In the genomic region with DNA sequence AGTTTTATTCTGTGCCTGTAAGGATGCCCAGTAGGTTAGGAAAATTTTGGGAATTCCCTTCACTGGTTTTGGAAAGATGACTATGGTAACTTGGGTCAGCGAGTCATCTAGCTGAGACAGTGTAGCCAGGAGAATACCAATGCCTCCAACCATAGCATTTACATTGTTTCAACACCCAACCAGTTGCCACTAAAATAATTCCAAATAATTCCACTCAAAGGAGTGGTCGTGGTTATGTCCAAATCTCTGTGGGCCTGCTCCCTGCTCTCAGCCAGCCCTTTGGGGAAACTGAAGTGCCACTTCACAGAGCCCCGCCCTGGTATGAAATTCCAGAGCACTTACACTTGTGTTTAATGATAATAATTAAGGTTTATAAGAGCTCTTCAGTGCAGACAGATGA, we compare ENCODE assay signal across 21 cellular contexts.
DNase-seq lines count a peak whose midpoint lies in the region; ATAC-seq and TF ChIP-seq lines count a peak whose summit lies in the region.
"Had no signal": no experiment of that assay in that cellular context is flagged by ENCODE, and none has a peak within 500 bp of the region (broad histone marks: within the 10 kb centered on the region; RNA-seq: fewer than 3 reads in every experiment).

No MANE protein-coding gene starts in this region.

- intact Hi-C loops in Panc1 (cut with micrococcal nuclease; ENCODE audit: unreplicated experiment) = no loop called here

- CTCF ChIA-PET in Panc1 (lab: Charles Lee) = no interaction called here
- CTCF ChIA-PET in activated CD4-positive, alpha-beta T cell treated with anti-CD3 and anti-CD28 coated beads, Interleukin-2, amount 10 ng/mL, durations not matched to agents 7 days and 5 days (lab: Charles Lee) = no interaction called here

- in situ Hi-C loops in Panc1 (cut with HindIII; ENCODE audit: low pct_unique_long_range_greater_than_20kb, low sequenced_read_pairs) = no loop called here

- no peaks in the 10 kb centered on the region for H3K36me3 Mint-ChIP-seq in activated CD4-positive, alpha-beta T cell treated with anti-CD3 and anti-CD28 coated beads, Interleukin-2, amount 10 ng/mL, durations not matched to agents 7 days and 5 days (ENCODE audit: low read depth)
- no peaks in the 10 kb centered on the region for H3K36me3 Mint-ChIP-seq in endothelial cell (ENCODE audit: low read depth, unreplicated experiment)
- H3K36me3 Mint-ChIP-seq: IgD-negative memory B cell; stimulated activated memory B cell treated with anti-CD40 and anti-IgM and Interleukin-4, amounts not matched to agents 10 μg/mL and 1 μg/mL and 100 μg/mL, for 72 hours had no signal

- peaks cover 6% of the 10 kb centered on the region for H3K27me3 Mint-ChIP-seq in activated CD4-positive, alpha-beta T cell treated with anti-CD3 and anti-CD28 coated beads, Interleukin-2, amount 10 ng/mL, durations not matched to agents 7 days and 5 days
- no peaks in the 10 kb centered on the region for H3K27me3 Mint-ChIP-seq in endothelial cell (ENCODE audit: unreplicated experiment)
- H3K27me3 Mint-ChIP-seq: dendritic cell treated with granulocyte-macrophage colony-stimulating factor and Interleukin-4, amounts not matched to agents 40 ng/mL and 50 ng/mL, for 4 days; stimulated activated memory B cell treated with anti-CD40 and anti-IgM and Interleukin-4, amounts not matched to agents 10 μg/mL and 1 μg/mL and 100 μg/mL, for 72 hours had no signal

- H3K4me1 ChIP-seq in Panc1 (ENCODE audit: control insufficient read depth, insufficient read depth, low read length) (no peaks in the 10 kb centered on the region), foreskin keratinocyte (peaks cover 5% of the 10 kb centered on the region)
- H3K4me1 ChIP-seq: body of pancreas, heart left ventricle, Peyer's patch, tibial artery had no signal

- H3K4me3 Mint-ChIP-seq in activated CD4-positive, alpha-beta T cell treated with anti-CD3 and anti-CD28 coated beads, Interleukin-2, amount 10 ng/mL, durations not matched to agents 7 days and 5 days = no peak overlapping the region
- no peak overlapping the region for H3K4me3 Mint-ChIP-seq in endothelial cell (ENCODE audit: unreplicated experiment)
- H3K4me3 Mint-ChIP-seq: CD4-positive, alpha-beta T cell; dendritic cell treated with granulocyte-macrophage colony-stimulating factor and Interleukin-4, amounts not matched to agents 40 ng/mL and 50 ng/mL, for 4 days; IgD-negative memory B cell; mesothelial cell of epicardium; stimulated activated memory B cell treated with anti-CD40 and anti-IgM and Interleukin-4, amounts not matched to agents 10 μg/mL and 1 μg/mL and 100 μg/mL, for 72 hours had no signal

- no peak overlapping the region for H3K4me3 ChIP-seq in Panc1 (ENCODE audit: low read depth in 2 of 2, low read length in 2 of 2)
- H3K4me3 ChIP-seq: body of pancreas, heart left ventricle, Peyer's patch, tibial artery had no signal

- no peaks in the 10 kb centered on the region for H3K36me3 ChIP-seq in Panc1 (ENCODE audit: control insufficient read depth, insufficient read depth, low read length)
- H3K36me3 ChIP-seq: heart left ventricle, Peyer's patch, tibial artery had no signal

- no peaks in the 10 kb centered on the region for H3K27me3 ChIP-seq in Panc1 (ENCODE audit: control insufficient read depth, insufficient read depth, low read length)
- H3K27me3 ChIP-seq in foreskin keratinocyte = no peaks in the 10 kb centered on the region
- H3K27me3 ChIP-seq: body of pancreas, heart left ventricle, Peyer's patch, tibial artery had no signal

- ATAC-seq in Panc1 (no peak), foreskin keratinocyte (peak; percentile 70), HG02981 (IDR thresholded peaks at IDR 0.05; ENCODE audit: unreplicated experiment) (no peak), HG03457 (IDR thresholded peaks at IDR 0.05; ENCODE audit: unreplicated experiment) (no peak)
- ATAC-seq: body of pancreas; heart left ventricle; stimulated activated memory B cell treated with anti-CD40 and anti-IgM and Interleukin-4, amounts not matched to agents 10 μg/mL and 1 μg/mL and 100 μg/mL, for 72 hours had no signal

- no TSS peak for BruUV-seq in Panc1 (replicated peaks; lab: Mats Ljungman, UMichigan)

- DNase-seq in NCI-H748 (lab: John Stamatoyannopoulos, UW; ENCODE audit: unreplicated experiment) (peak; percentile 34), NCI-H748 treated with DMSO at 0.1 percent for 48 hours (lab: John Stamatoyannopoulos, UW) (no peak), Panc1 (ENCODE audit: low read depth, low spot score) (no peak), foreskin keratinocyte (peak; percentile 35 to 53), endothelial cell (ENCODE audit: low spot score) (no peak)
- DNase-seq in activated CD4-positive, alpha-beta T cell treated with anti-CD3 and anti-CD28 coated beads, Interleukin-2, amount 10 ng/mL, durations not matched to agents 7 days and 5 days = no peak
- DNase-seq: activated naive CD4-positive, alpha-beta T cell treated with Interleukin-2 at 50 U/mL for 16 hours; body of pancreas; CD4-positive, alpha-beta T cell; DND-41; heart left ventricle; kidney; NCI-H2107; Peyer's patch; tibial artery had no signal

- H3K4me1 Mint-ChIP-seq in activated CD4-positive, alpha-beta T cell treated with anti-CD3 and anti-CD28 coated beads, Interleukin-2, amount 10 ng/mL, durations not matched to agents 7 days and 5 days = no peaks in the 10 kb centered on the region
- H3K4me1 Mint-ChIP-seq in endothelial cell (ENCODE audit: unreplicated experiment) = no peaks in the 10 kb centered on the region
- H3K4me1 Mint-ChIP-seq: stimulated activated memory B cell treated with anti-CD40 and anti-IgM and Interleukin-4, amounts not matched to agents 10 μg/mL and 1 μg/mL and 100 μg/mL, for 72 hours had no signal

- no peaks in the 10 kb centered on the region; the same call in 1 of the 2 replicates for H3K9me3 ChIP-seq in Panc1 (ENCODE audit: control insufficient read depth, insufficient read depth, low read depth, low read length)
- H3K9me3 ChIP-seq: body of pancreas, Peyer's patch, tibial artery had no signal

- POLR2A ChIA-PET in Panc1 (lab: Charles Lee) = no interaction called here
- POLR2A ChIA-PET in activated CD4-positive, alpha-beta T cell treated with anti-CD3 and anti-CD28 coated beads, Interleukin-2, amount 10 ng/mL, durations not matched to agents 7 days and 5 days (lab: Charles Lee) = no interaction called here

- TF ChIP-seq CTCF in Panc1 (IDR thresholded peaks at IDR 0.05) (no peak), foreskin keratinocyte (conservative IDR thresholded peaks at IDR 0.05) (no peak), endothelial cell (IDR thresholded peaks at IDR 0.05; ENCODE audit: unreplicated experiment) (no peak)

- H3K27ac ChIP-seq in Panc1 (ENCODE audit: low read length) (peak overlapping the region; percentile 29; the same call in 1 of the 2 replicates), foreskin keratinocyte (no peak overlapping the region)
- H3K27ac ChIP-seq: body of pancreas, heart left ventricle, Peyer's patch, tibial artery had no signal

- no peaks in the 10 kb centered on the region for H3K9me3 Mint-ChIP-seq in activated CD4-positive, alpha-beta T cell treated with anti-CD3 and anti-CD28 coated beads, Interleukin-2, amount 10 ng/mL, durations not matched to agents 7 days and 5 days
- no peaks in the 10 kb centered on the region for H3K9me3 Mint-ChIP-seq in endothelial cell (ENCODE audit: unreplicated experiment)
- H3K9me3 Mint-ChIP-seq: CD4-positive, alpha-beta T cell; dendritic cell treated with granulocyte-macrophage colony-stimulating factor and Interleukin-4, amounts not matched to agents 40 ng/mL and 50 ng/mL, for 4 days; stimulated activated memory B cell treated with anti-CD40 and anti-IgM and Interleukin-4, amounts not matched to agents 10 μg/mL and 1 μg/mL and 100 μg/mL, for 72 hours had no signal

- no peak overlapping the region for H3K27ac Mint-ChIP-seq in activated CD4-positive, alpha-beta T cell treated with anti-CD3 and anti-CD28 coated beads, Interleukin-2, amount 10 ng/mL, durations not matched to agents 7 days and 5 days
- no peak overlapping the region for H3K27ac Mint-ChIP-seq in endothelial cell (ENCODE audit: unreplicated experiment)
- H3K27ac Mint-ChIP-seq: CD4-positive, alpha-beta T cell; dendritic cell treated with granulocyte-macrophage colony-stimulating factor and Interleukin-4, amounts not matched to agents 40 ng/mL and 50 ng/mL, for 4 days; IgD-negative memory B cell; mesothelial cell of epicardium; stimulated activated memory B cell treated with anti-CD40 and anti-IgM and Interleukin-4, amounts not matched to agents 10 μg/mL and 1 μg/mL and 100 μg/mL, for 72 hours had no signal

Comparison
In these comparisons a context has a peak if more than half of its experiments do, and no peak if none do; other contexts are left out.
1. DNase-seq: peak in NCI-H748 (single experiment) and foreskin keratinocyte (2 of 2); none in NCI-H748 treated with DMSO at 0.1 percent for 48 hours (single experiment), Panc1 (single experiment), activated CD4-positive, alpha-beta T cell treated with anti-CD3 and anti-CD28 coated beads, Interleukin-2, amount 10 ng/mL, durations not matched to agents 7 days and 5 days (single experiment) and endothelial cell (single experiment).